12 cellular contexts compared by ENCODE assay signal in genomic region chr11:128628686-128629085, GRCh38. TPM values are rescaled to one million over a fixed set of nuclear protein-coding genes. Genes with fewer than 3 reads are reported as not detected.
DNase-seq lines count a peak whose midpoint lies in the region; ATAC-seq and TF ChIP-seq lines count a peak whose summit lies in the region.
"Had no signal": no experiment of that assay in that cellular context is flagged by ENCODE, and none has a peak within 500 bp of the region (broad histone marks: within the 10 kb centered on the region; RNA-seq: fewer than 3 reads in every experiment).

No MANE protein-coding gene starts in this region.

- no peaks in the 10 kb centered on the region for H3K27me3 Mint-ChIP-seq in naive thymus-derived CD4-positive, alpha-beta T cell
- H3K27me3 Mint-ChIP-seq in chondrocyte (ENCODE audit: low read depth): no peaks in the 10 kb centered on the region

- CTCF ChIA-PET in OCI-LY7 (lab: Charles Lee; ENCODE audit: unreplicated experiment) (interaction anchor here (0.6 to 4.6 kb wide), 10 partner anchors 10 to 456 kb away, joined by 3 to 78 read pairs (median 4); no protein-coding TSS in a partner anchor), mammary epithelial cell (lab: Charles Lee; ENCODE audit: low non-redundant PET) (no interaction called here)
- CTCF ChIA-PET in naive thymus-derived CD4-positive, alpha-beta T cell (lab: Charles Lee): interaction anchor here (0.5 to 7.6 kb wide), 26 partner anchors 9 to 458 kb away, joined by 3 to 148 read pairs (median 4); no protein-coding TSS in a partner anchor

- BruUV-seq in OCI-LY7 (replicated peaks; lab: Mats Ljungman, UMichigan): no TSS peak
- BruUV-seq in mammary epithelial cell (replicated peaks; lab: Mats Ljungman, UMichigan): no TSS peak

- DNase-seq in OCI-LY7 (ENCODE audit: low spot score) (peak; percentile 36), AG08396 (ENCODE audit: low spot score) (no peak), mammary epithelial cell (no peak), chondrocyte (ENCODE audit: low spot score) (no peak)
- DNase-seq in naive thymus-derived CD4-positive, alpha-beta T cell: peak in 4 of 9 donors; percentile 32 to 56 (median 37)
- no peak for DNase-seq in effector CD8-positive, alpha-beta T cell (lab: John Stamatoyannopoulos, UW)
- DNase-seq: H9, left cardiac atrium, NCI-H82 had no signal

- H2AFZ ChIP-seq in OCI-LY7 (ENCODE audit: low read length) (peak overlapping the region; percentile 90; the same call in 1 of the 2 replicates), mammary epithelial cell (ENCODE audit: low read depth, low read length) (no peak overlapping the region)

- peaks cover 0 to 1% (median 0%) of the 10 kb centered on the region in 5 donors for H3K36me3 Mint-ChIP-seq in naive thymus-derived CD4-positive, alpha-beta T cell
- H3K36me3 Mint-ChIP-seq in chondrocyte (ENCODE audit: low read depth): no peaks in the 10 kb centered on the region

- no peaks in the 10 kb centered on the region for H3K9me2 ChIP-seq in OCI-LY7 (ENCODE audit: insufficient read depth, low read length)

- POLR2A ChIA-PET in OCI-LY7 (lab: Charles Lee): interaction anchor here (0.6 to 16.8 kb wide), 31 partner anchors 9 to 458 kb away, joined by 3 to 631 read pairs (median 4); partner anchors contain the start of gene FLI1
- POLR2A ChIA-PET in naive thymus-derived CD4-positive, alpha-beta T cell (lab: Charles Lee): interaction anchor here (0.7 to 18.7 kb wide), 26 partner anchors 9 to 457 kb away, joined by 3 to 546 read pairs (median 8); no protein-coding TSS in a partner anchor

- ATAC-seq in GM18498 (IDR thresholded peaks at IDR 0.05; ENCODE audit: unreplicated experiment) (peak; percentile 34), GM19468 (IDR thresholded peaks at IDR 0.05; ENCODE audit: extremely low read depth, unreplicated experiment) (peak; percentile 10)
- peak; percentile 37 for ATAC-seq in naive thymus-derived CD4-positive, alpha-beta T cell
- ATAC-seq: left cardiac atrium, right cardiac atrium had no signal

- WGBS in mammary epithelial cell (ENCODE audit: low coverage, missing lambda C conversion rate): 94% methylated on average over 7 of the region's 7 CpGs

- peaks cover 90% of the 10 kb centered on the region for H3K4me1 ChIP-seq in OCI-LY7 (ENCODE audit: insufficient read depth, low read length, poor library complexity, severe bottlenecking)
- H3K4me1 ChIP-seq in naive thymus-derived CD4-positive, alpha-beta T cell (ENCODE audit: control insufficient read depth in 2 of 2, insufficient read depth in 2 of 2, low read length in 2 of 2): peaks cover 68 to 78% of the 10 kb centered on the region in 2 donors
- no peaks in the 10 kb centered on the region for H3K4me1 ChIP-seq in mammary epithelial cell (ENCODE audit: insufficient read depth, low read length)

- dilution Hi-C loops in mammary epithelial cell (cut with HindIII; ENCODE audit: low sequenced_read_pairs): loop anchor here (25.0 kb wide), 2 partner anchors 316 to 591 kb away; no protein-coding TSS in a partner anchor

- peaks cover 64 to 88% (median 87%) of the 10 kb centered on the region in 7 donors for H3K4me1 Mint-ChIP-seq in naive thymus-derived CD4-positive, alpha-beta T cell
- H3K4me1 Mint-ChIP-seq in chondrocyte (ENCODE audit: low read depth): peaks cover 29% of the 10 kb centered on the region

- TF ChIP-seq CTCF in OCI-LY7 (conservative IDR thresholded peaks at IDR 0.05; ENCODE audit: low read length) (no peak), mammary epithelial cell (conservative IDR thresholded peaks at IDR 0.05 in 1 of 2, IDR thresholded peaks at IDR 0.05 in 1 of 2; ENCODE audit: extremely low read depth in 1 of 2, insufficient read depth in 1 of 2, low read depth in 1 of 2, low read length in 2 of 2) (no peak), chondrocyte (IDR thresholded peaks at IDR 0.05) (no peak)

- H3K27ac ChIP-seq in OCI-LY7 (ENCODE audit: low read depth, low read length, poor library complexity, severe bottlenecking) (peak overlapping the region; percentile 97), mammary epithelial cell (ENCODE audit: insufficient read depth, low read depth, low read length) (no peak overlapping the region)
- H3K27ac ChIP-seq in naive thymus-derived CD4-positive, alpha-beta T cell (ENCODE audit: low read depth, low read length): peak overlapping the region; percentile 63

- H3K9me3 ChIP-seq in OCI-LY7 (ENCODE audit: low read length): no peaks in the 10 kb centered on the region
- H3K9me3 ChIP-seq in naive thymus-derived CD4-positive, alpha-beta T cell (ENCODE audit: control insufficient read depth in 2 of 3, low read length in 3 of 3): no peaks in the 10 kb centered on the region
- no peaks in the 10 kb centered on the region for H3K9me3 ChIP-seq in mammary epithelial cell (replicated peaks; ENCODE audit: insufficient read depth, low read length)

- H3K9me3 Mint-ChIP-seq in naive thymus-derived CD4-positive, alpha-beta T cell: peaks cover 0 to 2% (median 0%) of the 10 kb centered on the region in 11 donors
- no peaks in the 10 kb centered on the region for H3K9me3 Mint-ChIP-seq in chondrocyte (ENCODE audit: low read depth)
- H3K9me3 Mint-ChIP-seq: H9 had no signal

- H4K20me1 ChIP-seq in OCI-LY7 (ENCODE audit: insufficient read depth, low read length) (no peaks in the 10 kb centered on the region), mammary epithelial cell (ENCODE audit: insufficient read depth, low read length) (no peaks in the 10 kb centered on the region)

- intact Hi-C loops in OCI-LY7 (cut with micrococcal nuclease; ENCODE audit: unreplicated experiment) (no loop called here), mammary epithelial cell (cut with micrococcal nuclease) (no loop called here)
- intact Hi-C loops in naive thymus-derived CD4-positive, alpha-beta T cell (cut with micrococcal nuclease): loop anchor here in 1 of 2 donors (1.0 kb wide), 1 partner anchor 103 kb away; no protein-coding TSS in a partner anchor

- peak overlapping the region; percentile 56 to 85 (median 78) for H3K4me3 Mint-ChIP-seq in naive thymus-derived CD4-positive, alpha-beta T cell
- no peak overlapping the region for H3K4me3 Mint-ChIP-seq in chondrocyte (ENCODE audit: unreplicated experiment)
- H3K4me3 Mint-ChIP-seq: H9 had no signal

- H3K27ac Mint-ChIP-seq in naive thymus-derived CD4-positive, alpha-beta T cell: peak overlapping the region; percentile 88 to 100 (median 95)
- H3K27ac Mint-ChIP-seq in chondrocyte (ENCODE audit: unreplicated experiment): no peak overlapping the region
- H3K27ac Mint-ChIP-seq: H9 had no signal

- H3K9ac ChIP-seq in mammary epithelial cell (ENCODE audit: insufficient read depth, low read length): no peak overlapping the region

- H3K4me2 ChIP-seq in OCI-LY7 (ENCODE audit: low read length) (peak overlapping the region; percentile 74), mammary epithelial cell (ENCODE audit: insufficient read depth, low read depth, low read length) (no peak overlapping the region)

- H3K4me3 ChIP-seq in OCI-LY7 (ENCODE audit: low read depth, low read length, poor library complexity, severe bottlenecking) (no peak overlapping the region), mammary epithelial cell (replicated peaks in 1 of 3; ENCODE audit: insufficient read depth in 1 of 3, low read depth in 2 of 3, low read length in 3 of 3) (no peak overlapping the region)
- peak overlapping the region; percentile 36 for H3K4me3 ChIP-seq in naive thymus-derived CD4-positive, alpha-beta T cell (ENCODE audit: low read length)

- H3K27me3 ChIP-seq in naive thymus-derived CD4-positive, alpha-beta T cell (ENCODE audit: control insufficient read depth in 2 of 2, insufficient read depth in 2 of 2, low read length in 2 of 2): no peaks in the 10 kb centered on the region
- no peaks in the 10 kb centered on the region for H3K27me3 ChIP-seq in mammary epithelial cell (ENCODE audit: insufficient read depth, low read length)

- no peaks in the 10 kb centered on the region for H3K36me3 ChIP-seq in OCI-LY7 (ENCODE audit: insufficient read depth, low read length)
- no peaks in the 10 kb centered on the region for H3K36me3 ChIP-seq in naive thymus-derived CD4-positive, alpha-beta T cell (ENCODE audit: control insufficient read depth in 2 of 3, insufficient read depth in 3 of 3, low read length in 3 of 3)
- H3K36me3 ChIP-seq in mammary epithelial cell (ENCODE audit: insufficient read depth, low read length): no peaks in the 10 kb centered on the region

- H3K79me2 ChIP-seq in OCI-LY7 (ENCODE audit: insufficient read depth, low read depth, low read length): no peaks in the 10 kb centered on the region; the same call in 1 of the 2 replicates
- no peaks in the 10 kb centered on the region for H3K79me2 ChIP-seq in mammary epithelial cell (ENCODE audit: insufficient read depth, low read length)

- in situ Hi-C loops in mammary epithelial cell (cut with MboI; ENCODE audit: low sequenced_read_pairs in 2 of 2): loop anchor here (5.0 to 25.0 kb wide), 2 partner anchors 341 to 591 kb away; no protein-coding TSS in a partner anchor

RNA-seq across cellular contexts. Expression of gene ETS1, which starts 41.3 kb away (rescaled TPM):
- 203 and 210 TPM in 2 replicates for total RNA-seq in OCI-LY7 (2014; rRNA removed; shearing (Covaris generic))
- total RNA-seq in OCI-LY7 (2022): 466 and 503 TPM in 2 replicates
- total RNA-seq in naive thymus-derived CD4-positive, alpha-beta T cell: 100 to 1,000 TPM; 659 to 871 (median 773) TPM
- polyA plus RNA-seq in naive thymus-derived CD4-positive, alpha-beta T cell: 100 to 1,000 TPM; 514 to 634 TPM
- total RNA-seq in mammary epithelial cell: 100 to 1,000 TPM in 1 of 2 donors, 10 to 100 TPM in 1; 53.0 to 115 TPM
- 40.7 TPM for polyA plus RNA-seq in mammary epithelial cell
- 71.6 TPM for polyA minus RNA-seq in mammary epithelial cell
- 31.6 to 115 TPM (median 115 TPM) in 3 replicates for total RNA-seq in chondrocyte
